Comparison of ENCODE assay signal across 8 cellular contexts in the genomic region with DNA sequence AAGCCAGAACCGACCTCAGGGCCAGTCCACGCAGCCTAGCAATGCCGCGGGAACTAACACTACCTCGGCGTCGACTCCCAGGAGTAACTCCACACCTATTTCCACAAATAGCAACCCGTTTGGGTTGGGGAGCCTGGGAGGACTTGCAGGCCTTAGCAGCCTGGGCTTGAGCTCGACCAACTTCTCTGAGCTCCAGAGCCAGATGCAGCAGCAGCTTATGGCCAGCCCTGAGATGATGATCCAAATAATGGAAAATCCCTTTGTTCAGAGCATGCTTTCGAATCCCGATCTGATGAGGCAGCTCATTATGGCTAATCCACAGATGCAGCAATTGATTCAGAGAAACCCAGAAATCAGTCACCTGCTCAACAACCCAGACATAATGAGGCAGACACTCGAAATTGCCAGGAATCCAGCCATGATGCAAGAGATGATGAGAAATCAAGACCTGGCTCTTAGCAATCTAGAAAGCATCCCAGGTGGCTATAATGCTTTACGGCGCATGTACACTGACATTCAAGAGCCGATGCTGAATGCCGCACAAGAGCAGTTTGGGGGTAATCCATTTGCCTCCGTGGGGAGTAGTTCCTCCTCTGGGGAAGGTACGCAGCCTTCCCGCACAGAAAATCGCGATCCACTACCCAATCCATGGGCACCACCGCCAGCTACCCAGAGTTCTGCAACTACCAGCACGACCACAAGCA. TPM values are rescaled to one million over a fixed set of nuclear protein-coding genes. Genes with fewer than 3 reads are reported as not detected.
DNase-seq lines count a peak whose midpoint lies in the region; ATAC-seq and TF ChIP-seq lines count a peak whose summit lies in the region.

No MANE protein-coding gene starts in this region.

- peaks cover 58% of the 10 kb centered on the region for H3K79me2 ChIP-seq in OCI-LY3 (ENCODE audit: low read length)

- peaks cover 29% of the 10 kb centered on the region for H3K36me3 ChIP-seq in OCI-LY3 (replicated peaks; ENCODE audit: low read depth, low read length)

- peak overlapping the region; percentile 87 for H3K27ac ChIP-seq in OCI-LY3 (ENCODE audit: low read length)

- no peaks in the 10 kb centered on the region for H3K27me3 ChIP-seq in OCI-LY3 (ENCODE audit: low read depth, low read length)

- ATAC-seq in HG02798 (IDR thresholded peaks at IDR 0.05; ENCODE audit: poor library complexity, unreplicated experiment) (peak; percentile 12), sciatic nerve (peak; percentile 31), HG03439 (IDR thresholded peaks at IDR 0.05; ENCODE audit: unreplicated experiment) (no peak), HG02973 (IDR thresholded peaks at IDR 0.05; ENCODE audit: unreplicated experiment) (no peak)

- intact Hi-C loops in sciatic nerve (cut with DNase I): no loop called here

- H4K20me1 ChIP-seq in OCI-LY3 (ENCODE audit: insufficient read depth, low read length): peaks cover 44% of the 10 kb centered on the region

- H3K9me3 ChIP-seq in OCI-LY3 (ENCODE audit: insufficient read depth, low read length) (no peaks in the 10 kb centered on the region), iPS-18c (ENCODE audit: control insufficient read depth, insufficient read depth, low read length) (peaks cover 2% of the 10 kb centered on the region)

- H3K4me3 ChIP-seq in OCI-LY3 (ENCODE audit: low read length) (peak overlapping the region; percentile 85), astrocyte of the cerebellum (ENCODE audit: low read depth, low read length) (peak overlapping the region; percentile 55), iPS-18c (ENCODE audit: insufficient read depth, low read depth, low read length) (peak overlapping the region; percentile 70)

- no peak for TF ChIP-seq CTCF in GM13976 (IDR thresholded peaks at IDR 0.05; ENCODE audit: borderline replicate concordance, control extremely low read depth, extremely low read depth, insufficient read depth, missing control alignments)
- no peak for TF ChIP-seq CTCF in OCI-LY3 (IDR thresholded peaks at IDR 0.05; ENCODE audit: low read depth, low read length)
- no peak for TF ChIP-seq CTCF in astrocyte of the cerebellum (IDR thresholded peaks at IDR 0.05; ENCODE audit: low read depth, low read length, missing control alignments)

- H3K4me1 ChIP-seq in OCI-LY3 (ENCODE audit: low read length): peaks cover 16% of the 10 kb centered on the region; the same call in 1 of the 2 replicates

- peak; percentile 22 for DNase-seq in GM13976 (ENCODE audit: low spot score)
- peak; percentile 13 for DNase-seq in astrocyte of the cerebellum (ENCODE audit: low read depth)
- DNase-seq in sciatic nerve (ENCODE audit: low spot score): no peak

- peak overlapping the region; percentile 75 for H3K4me2 ChIP-seq in OCI-LY3 (ENCODE audit: low read length)

- in situ Hi-C loops in GM13976 (cut with MboI; ENCODE audit: low sequenced_read_pairs, unreplicated experiment) (no loop called here), astrocyte of the cerebellum (cut with HindIII; ENCODE audit: low sequenced_read_pairs) (no loop called here)

- peak overlapping the region; percentile 93 for H3K9ac ChIP-seq in OCI-LY3 (ENCODE audit: low read length)

- H2AFZ ChIP-seq in OCI-LY3 (ENCODE audit: low read depth, low read length): peak overlapping the region; percentile 32

RNA-seq across cellular contexts. Expression of gene UBQLN2, which starts 0.9 kb away (rescaled TPM):
- 32.6 TPM for total RNA-seq in sciatic nerve

Comparison
In these comparisons a context has a peak if more than half of its experiments do, and no peak if none do; other contexts are left out.
1. ATAC-seq: peak in HG02798 (single experiment) and sciatic nerve (single experiment); none in HG03439 (single experiment) and HG02973 (single experiment).
2. Peak in every context shown above with its lines, with median percentiles within 50 percentile points of each other: H3K4me3 ChIP-seq.